17 cellular contexts compared by ENCODE assay signal in the genomic region with DNA sequence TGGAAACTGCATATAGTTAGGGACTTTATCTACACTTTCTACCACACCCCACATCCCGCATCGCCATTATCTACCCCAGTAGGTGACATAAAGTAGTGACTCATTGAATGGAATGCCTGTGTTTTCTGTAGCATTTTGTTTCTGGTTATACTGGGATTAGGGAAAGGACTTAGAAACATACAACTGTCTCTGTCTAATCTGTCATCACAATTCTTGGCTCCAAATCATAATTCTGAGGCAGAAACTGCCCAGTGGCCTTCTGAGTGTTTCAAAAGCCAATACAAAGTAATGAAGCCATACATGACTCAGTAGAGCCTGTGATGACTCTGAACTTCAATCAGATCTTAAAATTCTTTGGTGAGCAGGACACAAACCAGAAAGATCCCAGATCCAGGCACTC.
DNase-seq lines count a peak whose midpoint lies in the region; ATAC-seq, FAIRE-seq and TF ChIP-seq lines count a peak whose summit lies in the region.
"Had no signal": no experiment of that assay in that cellular context is flagged by ENCODE, and none has a peak within 500 bp of the region (broad histone marks: within the 10 kb centered on the region; RNA-seq: fewer than 3 reads in every experiment).

No MANE protein-coding gene starts in this region.

- 13 to 64% (median 50%) methylated on average over 2 of the region's 2 CpGs for WGBS in small intestine, 3 donors

- CTCF ChIA-PET in RWPE1 (lab: Yijun Ruan, JAX) = no interaction called here

- no peak for FAIRE-seq in small intestine (lab: Jason Lieb, UNC)
- FAIRE-seq: colon had no signal

- H3K9me3 ChIP-seq in small intestine (ENCODE audit: control insufficient read depth, low read depth) = no peaks in the 10 kb centered on the region
- H3K9me3 ChIP-seq: right lobe of liver, suprapubic skin had no signal

- no peak overlapping the region for H3K4me3 ChIP-seq in small intestine (ENCODE audit: low read depth in 1 of 2, low read length in 2 of 2)
- H3K4me3 ChIP-seq: right lobe of liver, suprapubic skin had no signal

- H3K27ac ChIP-seq in RWPE1 (no peak overlapping the region), small intestine (ENCODE audit: low read depth in 1 of 2, low read length in 1 of 2) (no peak overlapping the region)
- H3K27ac ChIP-seq: right lobe of liver, suprapubic skin had no signal

- peak; percentile 48 for ATAC-seq in esophagus mucosa
- no peak for ATAC-seq in HG02852 (IDR thresholded peaks at IDR 0.05; ENCODE audit: unreplicated experiment)
- ATAC-seq in Right ventricle myocardium inferior = no peak
- no peak for ATAC-seq in GM21717 (IDR thresholded peaks at IDR 0.05; ENCODE audit: unreplicated experiment)
- ATAC-seq: left colon, right lobe of liver had no signal

- POLR2A ChIA-PET in RWPE1 (lab: Yijun Ruan, JAX; ENCODE audit: low non-redundant PET) = no interaction called here

- intact Hi-C loops in Right ventricle myocardium inferior (cut with DNase I) = no loop called here

- no peaks in the 10 kb centered on the region for H3K36me3 ChIP-seq in small intestine (ENCODE audit: control insufficient read depth in 2 of 2, insufficient read depth in 2 of 2, low read length in 2 of 2)
- H3K36me3 ChIP-seq: right lobe of liver, suprapubic skin had no signal

- no peak for TF ChIP-seq CTCF in RWPE1 (conservative IDR thresholded peaks at IDR 0.05; ENCODE audit: low read depth)

- H3K4me1 ChIP-seq in small intestine (ENCODE audit: control insufficient read depth in 2 of 2, insufficient read depth in 1 of 2, low read depth in 1 of 2, low read length in 1 of 2) = no peaks in the 10 kb centered on the region
- H3K4me1 ChIP-seq: right lobe of liver, suprapubic skin had no signal

- no peaks in the 10 kb centered on the region for H3K27me3 ChIP-seq in small intestine (ENCODE audit: control insufficient read depth in 2 of 2, insufficient read depth in 2 of 2, low read length in 2 of 2)
- H3K27me3 ChIP-seq: right lobe of liver, suprapubic skin had no signal

- DNase-seq in GM04504 (ENCODE audit: low read depth) = peak; percentile 43
- peak; percentile 16 for DNase-seq in RWPE1 (ENCODE audit: low spot score)
- peak; percentile 41 for DNase-seq in small intestine
- DNase-seq in NCI-H2171 (lab: John Stamatoyannopoulos, UW) = no peak
- no peak for DNase-seq in Right ventricle myocardium inferior (ENCODE audit: missing footprints)
- DNase-seq: activated naive CD4-positive, alpha-beta T cell treated with anti-CD3 and anti-CD28 coated beads, Interleukin-2, amount 50 U/mL, for 16 hours; left colon; NCI-H1417 treated with DMSO at 0.1 percent for 48 hours; NCI-H524; nephron progenitor cell; right lobe of liver; Right ventricle myocardium superior had no signal

Comparison
In these comparisons a context has a peak if more than half of its experiments do, and no peak if none do; other contexts are left out.
1. DNase-seq: peak in GM04504 (single experiment), RWPE1 (single experiment) and small intestine (single experiment); none in NCI-H2171 (single experiment) and Right ventricle myocardium inferior (single experiment).